9 cellular contexts compared by ENCODE assay signal in the genomic region with DNA sequence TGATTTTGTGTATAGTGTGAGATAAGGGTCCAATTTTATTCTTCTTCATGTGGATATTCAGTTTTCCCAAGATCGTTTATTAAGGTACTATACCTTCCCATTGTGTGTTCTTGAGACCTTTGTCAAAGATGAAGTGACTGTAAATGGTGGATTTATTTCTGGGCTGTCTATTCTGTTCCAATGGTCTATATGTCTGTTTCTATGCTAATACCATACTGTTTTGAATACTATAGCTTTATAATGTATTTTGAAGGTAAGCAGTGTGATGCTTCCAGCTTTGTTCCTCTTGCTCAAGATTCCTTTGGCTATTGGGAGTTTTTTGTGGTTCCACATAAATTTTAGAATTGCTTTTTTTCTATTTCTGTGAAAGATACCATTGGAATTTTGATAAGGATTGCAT. TPM values are rescaled to one million over a fixed set of nuclear protein-coding genes. Genes with fewer than 3 reads are reported as not detected.
"Had no signal": no experiment of that assay in that cellular context is flagged by ENCODE, and none has a peak within 500 bp of the region (broad histone marks: within the 10 kb centered on the region; RNA-seq: fewer than 3 reads in every experiment).

No MANE protein-coding gene starts in this region.

- H3K27ac ChIP-seq: GM23248 had no signal

- H2AFZ ChIP-seq: GM23248, GM23338 had no signal

- H3K36me3 ChIP-seq: HAP-1 had no signal

- H3K9ac ChIP-seq: GM23248 had no signal

- ATAC-seq: GM23338, HCT116 had no signal

- H3K4me3 ChIP-seq: GM23248, GM23338, HAP-1 had no signal

- H3K4me1 ChIP-seq: HAP-1 had no signal

- DNase-seq: GM23248, GOT3, H7, H9, HCEC 1CT, HFFc6 had no signal

- H3K4me2 ChIP-seq: GM23338 had no signal

- H3K9me3 ChIP-seq: HAP-1 had no signal

RNA-seq across cellular contexts. Expression of a gene that starts 8.7 kb away (rescaled TPM):
- total RNA-seq: GM23248, HFFc6 had no signal
- polyA plus RNA-seq: GM23248 had no signal
